Comparison of ENCODE assay signal across 1 cellular context in the genomic region with DNA sequence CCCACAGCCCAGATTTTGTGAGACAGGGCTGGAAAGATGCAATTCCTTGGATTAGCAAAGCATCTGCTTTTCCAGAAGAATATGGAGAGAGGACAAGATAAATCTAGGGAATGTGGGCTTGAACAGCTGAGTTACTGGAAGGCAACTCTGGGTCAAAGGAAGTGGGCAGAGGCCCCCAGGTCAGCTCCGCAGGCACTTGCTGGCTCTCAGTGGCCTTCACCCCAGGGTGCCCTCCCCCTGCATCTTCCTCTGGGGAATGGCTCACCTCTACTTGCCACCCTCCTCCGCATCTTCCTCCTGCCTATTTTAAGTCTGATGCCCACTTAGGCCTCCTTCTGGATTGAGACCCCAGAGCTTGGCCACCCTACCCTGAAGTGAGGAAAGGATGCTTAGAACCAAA.
TF ChIP-seq lines count a peak whose summit lies in the region.

No MANE protein-coding gene starts in this region.

TF ChIP-seq in liver, 16 proteins besides CTCF, POLR2A, EP300 and RAD21 (continued from another document):
- TF ChIP-seq, protein P1, sequence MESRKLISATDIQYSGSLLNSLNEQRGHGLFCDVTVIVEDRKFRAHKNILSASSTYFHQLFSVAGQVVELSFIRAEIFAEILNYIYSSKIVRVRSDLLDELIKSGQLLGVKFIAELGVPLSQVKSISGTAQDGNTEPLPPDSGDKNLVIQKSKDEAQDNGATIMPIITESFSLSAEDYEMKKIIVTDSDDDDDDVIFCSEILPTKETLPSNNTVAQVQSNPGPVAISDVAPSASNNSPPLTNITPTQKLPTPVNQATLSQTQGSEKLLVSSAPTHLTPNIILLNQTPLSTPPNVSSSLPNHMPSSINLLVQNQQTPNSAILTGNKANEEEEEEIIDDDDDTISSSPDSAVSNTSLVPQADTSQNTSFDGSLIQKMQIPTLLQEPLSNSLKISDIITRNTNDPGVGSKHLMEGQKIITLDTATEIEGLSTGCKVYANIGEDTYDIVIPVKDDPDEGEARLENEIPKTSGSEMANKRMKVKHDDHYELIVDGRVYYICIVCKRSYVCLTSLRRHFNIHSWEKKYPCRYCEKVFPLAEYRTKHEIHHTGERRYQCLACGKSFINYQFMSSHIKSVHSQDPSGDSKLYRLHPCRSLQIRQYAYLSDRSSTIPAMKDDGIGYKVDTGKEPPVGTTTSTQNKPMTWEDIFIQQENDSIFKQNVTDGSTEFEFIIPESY (IDR thresholded peaks at IDR 0.05), result no peak
- no peak for TF ChIP-seq GABPA (IDR thresholded peaks at IDR 0.05 in 1 of 2, conservative IDR thresholded peaks at IDR 0.05 in 1 of 2)
- TF ChIP-seq, protein P2, sequence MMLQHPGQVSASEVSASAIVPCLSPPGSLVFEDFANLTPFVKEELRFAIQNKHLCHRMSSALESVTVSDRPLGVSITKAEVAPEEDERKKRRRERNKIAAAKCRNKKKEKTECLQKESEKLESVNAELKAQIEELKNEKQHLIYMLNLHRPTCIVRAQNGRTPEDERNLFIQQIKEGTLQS (IDR thresholded peaks at IDR 0.05), result no peak
- no peak for TF ChIP-seq SP1 (IDR thresholded peaks at IDR 0.05)
- no peak for TF ChIP-seq NR2F2 (IDR thresholded peaks at IDR 0.05)
- no peak for TF ChIP-seq FOXA1 (IDR thresholded peaks at IDR 0.05)
